In the genomic region with DNA sequence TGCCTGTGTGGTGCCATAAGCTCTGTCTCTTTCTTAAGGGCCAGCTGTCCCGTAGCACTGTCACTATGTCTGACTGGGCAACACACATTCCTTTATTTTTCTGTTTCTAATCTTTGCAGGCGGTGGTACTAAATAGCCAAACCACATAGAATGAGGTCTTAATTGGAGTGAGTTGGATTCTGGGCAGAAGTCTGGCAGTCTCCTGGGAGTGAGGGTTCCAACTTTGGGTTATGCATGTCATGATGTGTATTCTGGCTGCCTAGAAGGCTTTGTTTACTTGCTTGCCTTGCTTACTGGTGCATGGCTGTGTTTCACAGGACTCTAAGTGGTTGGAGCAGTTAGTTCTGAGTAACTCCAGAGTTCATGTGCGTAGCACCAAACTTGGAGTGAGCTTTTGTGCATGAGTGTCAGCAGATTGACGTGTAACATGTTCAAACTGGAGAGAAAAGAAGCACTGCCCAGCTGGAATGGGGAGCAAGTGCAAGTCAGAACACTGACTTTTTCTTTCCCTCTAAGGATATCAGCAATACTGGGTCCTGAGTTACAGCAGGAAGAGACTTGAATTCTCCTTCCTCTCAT, we compare ENCODE assay signal across 11 cellular contexts.
DNase-seq lines count a peak whose midpoint lies in the region; ATAC-seq and TF ChIP-seq lines count a peak whose summit lies in the region.
"Had no signal": no experiment of that assay in that cellular context is flagged by ENCODE, and none has a peak within 500 bp of the region (broad histone marks: within the 10 kb centered on the region; RNA-seq: fewer than 3 reads in every experiment).

No MANE protein-coding gene starts in this region.

- H2BK12ac ChIP-seq in trophoblast cell (ENCODE audit: low read length) = no peak overlapping the region

- H3K14ac ChIP-seq in trophoblast cell (ENCODE audit: low read length) = no peak overlapping the region

- H4K91ac ChIP-seq in trophoblast cell (ENCODE audit: low read depth, low read length) = no peak overlapping the region

- no peak for TF ChIP-seq POLR2A in gastroesophageal sphincter (IDR thresholded peaks at IDR 0.05)

- H3K4me2 ChIP-seq in trophoblast cell (ENCODE audit: low read length) = no peak overlapping the region

- H3K79me2 ChIP-seq in trophoblast cell (ENCODE audit: control insufficient read depth, insufficient read depth, low read length, poor library complexity) = no peaks in the 10 kb centered on the region

- ATAC-seq in SK-N-SH treated with all-trans-retinoic acid at 6 μM for 48 hours = peak; percentile 43
- ATAC-seq in gastroesophageal sphincter = peak; percentile 73
- ATAC-seq in HG02763 (IDR thresholded peaks at IDR 0.05; ENCODE audit: unreplicated experiment) = no peak
- ATAC-seq in GM18498 (IDR thresholded peaks at IDR 0.05; ENCODE audit: unreplicated experiment) = no peak

- DNase-seq in trophoblast cell = no peak
- DNase-seq in NK-92 (lab: John Stamatoyannopoulos, UW; ENCODE audit: unreplicated experiment) = no peak
- DNase-seq in NCI-H1694 (lab: John Stamatoyannopoulos, UW) = no peak
- DNase-seq: DND-41; NCI-H1694 treated with DMSO at 0.1 percent for 48 hours; stimulated activated CD4-positive, alpha-beta T cell treated with anti-CD3 and anti-CD28 coated beads, Interleukin-4, amount 100 ng/mL, for 4 hours had no signal

- H2BK5ac ChIP-seq in trophoblast cell (ENCODE audit: low read depth, low read length, poor library complexity) = no peak overlapping the region

- H2BK120ac ChIP-seq in trophoblast cell (ENCODE audit: insufficient read depth, low read length, poor library complexity) = no peak overlapping the region

- WGBS in gastroesophageal sphincter (ENCODE audit: low coverage in 1 of 2), 2 donors = 18 to 43% methylated on average over 2 to 3 of the region's 4 CpGs
- WGBS in trophoblast cell (ENCODE audit: extremely low coverage, insufficient coverage, insufficient read length) = no CpG with 5 or more reads among the region's 4 CpGs

- no peak overlapping the region for H4K8ac ChIP-seq in trophoblast cell (ENCODE audit: low read depth, low read length)

- no peak overlapping the region for H3K18ac ChIP-seq in trophoblast cell (ENCODE audit: low read length)

- H3K4me1 ChIP-seq in gastroesophageal sphincter (peaks cover 0 to 41% (median 2%) of the 10 kb centered on the region in 3 donors), trophoblast cell (ENCODE audit: control insufficient read depth in 1 of 2, insufficient read depth in 2 of 2, low read length in 2 of 2) (no peaks in the 10 kb centered on the region)

- TF ChIP-seq CTCF in C4-2B (conservative IDR thresholded peaks at IDR 0.05) = no peak
- no peak for TF ChIP-seq CTCF in gastroesophageal sphincter (IDR thresholded peaks at IDR 0.05)

- H3K9ac ChIP-seq in trophoblast cell (ENCODE audit: low read length) = peak overlapping the region; percentile 35

- no peaks in the 10 kb centered on the region for H3K36me3 ChIP-seq in gastroesophageal sphincter
- no peaks in the 10 kb centered on the region for H3K36me3 ChIP-seq in trophoblast cell (ENCODE audit: control insufficient read depth in 1 of 2, insufficient read depth in 2 of 2, low read length in 2 of 2)

- no peak overlapping the region for H2AFZ ChIP-seq in trophoblast cell (ENCODE audit: insufficient read depth, low read length, poor library complexity)

- no peak overlapping the region for H2AK5ac ChIP-seq in trophoblast cell (ENCODE audit: low read length)

- H3K27me3 ChIP-seq in gastroesophageal sphincter (no peaks in the 10 kb centered on the region), trophoblast cell (ENCODE audit: insufficient read depth, low read length) (no peaks in the 10 kb centered on the region)

- no peak overlapping the region for H3K4ac ChIP-seq in trophoblast cell (ENCODE audit: low read depth, low read length)

- no peaks in the 10 kb centered on the region for H3K9me3 ChIP-seq in gastroesophageal sphincter
- H3K9me3 ChIP-seq in trophoblast cell (ENCODE audit: insufficient read depth, low read depth, low read length) = no peaks in the 10 kb centered on the region

- H3K79me1 ChIP-seq in trophoblast cell (ENCODE audit: low read length) = no peaks in the 10 kb centered on the region

- H3K4me3 ChIP-seq in gastroesophageal sphincter (no peak overlapping the region), trophoblast cell (ENCODE audit: low read depth, low read length) (no peak overlapping the region)

- no peak overlapping the region for H4K12ac ChIP-seq in trophoblast cell (ENCODE audit: low read depth, low read length)

- no peak for TF ChIP-seq EP300 in gastroesophageal sphincter (IDR thresholded peaks at IDR 0.05)

- H3K27ac ChIP-seq in C4-2B = peak overlapping the region; percentile 4; the same call in 1 of the 2 replicates
- peak overlapping the region; percentile 43 to 76 (median 62) for H3K27ac ChIP-seq in gastroesophageal sphincter
- H3K27ac ChIP-seq in trophoblast cell (ENCODE audit: low read depth, low read length) = no peak overlapping the region

- H3K23ac ChIP-seq in trophoblast cell (ENCODE audit: low read length) = no peak overlapping the region

TF ChIP-seq in SK-N-SH treated with all-trans-retinoic acid at 6 μM for 48 hours, 23 proteins besides CTCF, POLR2A, EP300 and RAD21:
- TF ChIP-seq ZNF565 (CRISPR knock-in tag; conservative IDR thresholded peaks at IDR 0.05; ENCODE audit: low read depth) = no peak
- no peak for TF ChIP-seq ZFP30 (CRISPR knock-in tag; IDR thresholded peaks at IDR 0.05)
- no peak for TF ChIP-seq PPARA (CRISPR knock-in tag; IDR thresholded peaks at IDR 0.05; ENCODE audit: borderline replicate concordance)
- TF ChIP-seq ZNF70 (CRISPR knock-in tag; IDR thresholded peaks at IDR 0.05) = no peak
- TF ChIP-seq TOX (CRISPR knock-in tag; IDR thresholded peaks at IDR 0.05; ENCODE audit: borderline replicate concordance) = no peak
- TF ChIP-seq ISL1 (CRISPR knock-in tag; IDR thresholded peaks at IDR 0.05) = no peak
- TF ChIP-seq ZNF8 (CRISPR knock-in tag; IDR thresholded peaks at IDR 0.05) = no peak
- TF ChIP-seq GLIS3 (CRISPR knock-in tag; IDR thresholded peaks at IDR 0.05) = no peak
- TF ChIP-seq ZC3H10 (CRISPR knock-in tag; IDR thresholded peaks at IDR 0.05) = no peak
- no peak for TF ChIP-seq OSR1 (CRISPR knock-in tag; IDR thresholded peaks at IDR 0.05)

Comparison
In these comparisons a context has a peak if more than half of its experiments do, and no peak if none do; other contexts are left out.
1. ATAC-seq: peak in SK-N-SH treated with all-trans-retinoic acid at 6 μM for 48 hours (single experiment) and gastroesophageal sphincter (single experiment); none in HG02763 (single experiment) and GM18498 (single experiment).